Comparison of ENCODE assay signal across 8 cellular contexts in genomic region chr22:43013355-43014061, GRCh38. TPM values are rescaled to one million over a fixed set of nuclear protein-coding genes. Genes with fewer than 3 reads are reported as not detected.
DNase-seq lines count a peak whose midpoint lies in the region; ATAC-seq and TF ChIP-seq lines count a peak whose summit lies in the region.

No MANE protein-coding gene starts in this region.

- H3K36me3 ChIP-seq in HCT116 (ENCODE audit: control insufficient read depth in 1 of 2, insufficient read depth in 2 of 2, low read length in 2 of 2): no peaks in the 10 kb centered on the region
- no peaks in the 10 kb centered on the region for H3K36me3 ChIP-seq in iPS DF 6.9 (ENCODE audit: control insufficient read depth, insufficient read depth, low read length)

- no peaks in the 10 kb centered on the region for H3K27me3 Mint-ChIP-seq in stimulated activated memory B cell treated with anti-CD40 and anti-IgM and Interleukin-4, amounts not matched to agents 10 μg/mL and 1 μg/mL and 100 μg/mL, for 72 hours

- peak overlapping the region; percentile 80 for H3K4me2 ChIP-seq in HCT116 (ENCODE audit: low read length)

- POLR2A ChIA-PET in HCT116 (lab: Charles Lee): interaction anchor here (0.6 to 4.1 kb wide), 4 partner anchors 11 to 237 kb away, joined by 3 to 33 read pairs (median 6); no protein-coding TSS in a partner anchor

- H3K9me3 Mint-ChIP-seq in stimulated activated memory B cell treated with anti-CD40 and anti-IgM and Interleukin-4, amounts not matched to agents 10 μg/mL and 1 μg/mL and 100 μg/mL, for 72 hours: no peaks in the 10 kb centered on the region

- WGBS in iPS DF 6.9 (ENCODE audit: insufficient coverage, insufficient read length): no CpG with 5 or more reads among the region's 9 CpGs

- TF ChIP-seq RAD21 in HCT116 (IDR thresholded peaks at IDR 0.05; ENCODE audit: low read depth): no peak

- CTCF ChIA-PET in HCT116 (lab: Charles Lee): no interaction called here

- peak overlapping the region; percentile 81 for H3K9ac ChIP-seq in HCT116 (ENCODE audit: low read length)

- BruUV-seq in HCT116 (replicated peaks; lab: Mats Ljungman, UMichigan): TSS peak; percentile 33

- H3K27me3 ChIP-seq in HCT116 (ENCODE audit: insufficient read depth, low read length) (no peaks in the 10 kb centered on the region), iPS DF 6.9 (ENCODE audit: control insufficient read depth, insufficient read depth, low read length) (no peaks in the 10 kb centered on the region)

- peak overlapping the region; percentile 95 for H3K27ac Mint-ChIP-seq in stimulated activated memory B cell treated with anti-CD40 and anti-IgM and Interleukin-4, amounts not matched to agents 10 μg/mL and 1 μg/mL and 100 μg/mL, for 72 hours

- no peak overlapping the region for H2AFZ ChIP-seq in HCT116 (ENCODE audit: low read depth, low read length, poor library complexity, severe bottlenecking)

- RAD21 ChIA-PET in HCT116 (lab: Charles Lee; ENCODE audit: low non-redundant PET in 1 of 2, low total read pairs in 2 of 2, uncharacterized antibody in 2 of 2, unreplicated experiment in 2 of 2): no interaction called here

- TF ChIP-seq POLR2A in HCT116 (IDR thresholded peaks at IDR 0.05; ENCODE audit: borderline replicate concordance, extremely low read depth, insufficient read depth, insufficient read length) (no peak), erythroblast (IDR thresholded peaks at IDR 0.05; ENCODE audit: low read length) (no peak)

- H3K9me2 ChIP-seq in HCT116 (ENCODE audit: insufficient read depth): no peaks in the 10 kb centered on the region

- H3K36me3 Mint-ChIP-seq in stimulated activated memory B cell treated with anti-CD40 and anti-IgM and Interleukin-4, amounts not matched to agents 10 μg/mL and 1 μg/mL and 100 μg/mL, for 72 hours: no peaks in the 10 kb centered on the region

- H3K79me2 ChIP-seq in HCT116 (ENCODE audit: insufficient read depth, low read length): peaks cover 56% of the 10 kb centered on the region

- H3K9me3 ChIP-seq in HCT116 (ENCODE audit: control insufficient read depth in 1 of 2, insufficient read depth in 1 of 2, low read depth in 1 of 2, low read length in 2 of 2) (no peaks in the 10 kb centered on the region), iPS DF 6.9 (ENCODE audit: control insufficient read depth, insufficient read depth, low read length) (no peaks in the 10 kb centered on the region)

- H3K4me1 ChIP-seq in HCT116 (ENCODE audit: control insufficient read depth in 1 of 2, insufficient read depth in 2 of 2, low read length in 2 of 2) (peaks cover 34 to 42% of the 10 kb centered on the region in 2 experiments), iPS DF 6.9 (ENCODE audit: control insufficient read depth, insufficient read depth, low read length) (peaks cover 4% of the 10 kb centered on the region; the same call in 1 of the 2 replicates)

- H3K27ac ChIP-seq in HCT116 (ENCODE audit: low read depth, low read length) (peak overlapping the region; percentile 71; the same call in 1 of the 2 replicates), iPS DF 6.9 (ENCODE audit: low read length) (no peak overlapping the region)

- H3K4me3 Mint-ChIP-seq in stimulated activated memory B cell treated with anti-CD40 and anti-IgM and Interleukin-4, amounts not matched to agents 10 μg/mL and 1 μg/mL and 100 μg/mL, for 72 hours: peak overlapping the region; percentile 99

- peaks cover 53% of the 10 kb centered on the region for H3K4me1 Mint-ChIP-seq in stimulated activated memory B cell treated with anti-CD40 and anti-IgM and Interleukin-4, amounts not matched to agents 10 μg/mL and 1 μg/mL and 100 μg/mL, for 72 hours

- ATAC-seq in HCT116 (no peak), GM21529 (IDR thresholded peaks at IDR 0.05; ENCODE audit: unreplicated experiment) (no peak)
- no peak for ATAC-seq in stimulated activated memory B cell treated with anti-CD40 and anti-IgM and Interleukin-4, amounts not matched to agents 10 μg/mL and 1 μg/mL and 100 μg/mL, for 72 hours

- intact Hi-C loops in HCT116 (cut with micrococcal nuclease): no loop called here

- H4K20me1 ChIP-seq in HCT116 (ENCODE audit: insufficient read depth): peaks cover 11% of the 10 kb centered on the region; the same call in 1 of the 2 replicates

- TF ChIP-seq CTCF in HCT116 (IDR thresholded peaks at IDR 0.05 in 2 of 3, conservative IDR thresholded peaks at IDR 0.05 in 1 of 3; ENCODE audit: borderline replicate concordance in 1 of 3, insufficient read depth in 1 of 3, low read depth in 2 of 3, low read length in 2 of 3) (no peak), WI38 (IDR thresholded peaks at IDR 0.05; ENCODE audit: low read depth, low read length) (no peak)

- DNase-seq in HCT116 (ENCODE audit: low read depth, low spot score) (no peak), iPS DF 6.9 (ENCODE audit: low read depth, low spot score) (no peak), RPMI8226 (no peak), erythroblast (lab: John Stamatoyannopoulos, UW) (no peak), activated gamma-delta T cell (lab: John Stamatoyannopoulos, UW) (no peak)

- H3K4me3 ChIP-seq in HCT116 (replicated peaks in 1 of 2; ENCODE audit: low read depth in 1 of 2, low read length in 2 of 2) (peak overlapping the region; percentile 84 to 88), WI38 (ENCODE audit: low read depth, low read length) (peak overlapping the region; percentile 86), iPS DF 6.9 (ENCODE audit: low read length) (peak overlapping the region; percentile 50; the same call in 1 of the 2 replicates)

TF ChIP-seq in HCT116, 20 proteins besides CTCF, POLR2A, EP300 and RAD21:
- no peak for TF ChIP-seq CBX3 (IDR thresholded peaks at IDR 0.05; ENCODE audit: low read depth)
- no peak for TF ChIP-seq ZNF274 (IDR thresholded peaks at IDR 0.05; ENCODE audit: low read depth, low read length)
- TF ChIP-seq JUND (IDR thresholded peaks at IDR 0.05): no peak
- no peak for TF ChIP-seq SIN3A (IDR thresholded peaks at IDR 0.05; ENCODE audit: low read depth)
- TF ChIP-seq EZH2phosphoT487 (IDR thresholded peaks at IDR 0.05; ENCODE audit: borderline replicate concordance): no peak
- TF ChIP-seq TCF7L2 (IDR thresholded peaks at IDR 0.05; ENCODE audit: borderline replicate concordance, extremely low read depth, insufficient read depth, insufficient read length): no peak
- no peak for TF ChIP-seq SP1 (IDR thresholded peaks at IDR 0.05; ENCODE audit: low read depth)
- no peak for TF ChIP-seq YY1 (IDR thresholded peaks at IDR 0.05; ENCODE audit: extremely low read depth, insufficient replicate concordance, low read depth, low read length)
- TF ChIP-seq FOSL1 (IDR thresholded peaks at IDR 0.05; ENCODE audit: low read depth): no peak
- no peak for TF ChIP-seq MAX (IDR thresholded peaks at IDR 0.05)
- no peak for TF ChIP-seq ELF1 (IDR thresholded peaks at IDR 0.05; ENCODE audit: borderline replicate concordance, low read depth)
- no peak for TF ChIP-seq ATF3 (IDR thresholded peaks at IDR 0.05)
- no peak for TF ChIP-seq EZH2 (IDR thresholded peaks at IDR 0.05)

RNA-seq across cellular contexts. Expression of gene PACSIN2, which starts 1.4 kb away (rescaled TPM):
- 48.2 TPM for total RNA-seq in HCT116 (2021; ENCODE audit: unreplicated experiment)
- 46.6 and 48.0 TPM in 2 replicates for polyA plus RNA-seq in HCT116 (2012)
